ENCODE assay signal across 8 cellular contexts in the genomic region with DNA sequence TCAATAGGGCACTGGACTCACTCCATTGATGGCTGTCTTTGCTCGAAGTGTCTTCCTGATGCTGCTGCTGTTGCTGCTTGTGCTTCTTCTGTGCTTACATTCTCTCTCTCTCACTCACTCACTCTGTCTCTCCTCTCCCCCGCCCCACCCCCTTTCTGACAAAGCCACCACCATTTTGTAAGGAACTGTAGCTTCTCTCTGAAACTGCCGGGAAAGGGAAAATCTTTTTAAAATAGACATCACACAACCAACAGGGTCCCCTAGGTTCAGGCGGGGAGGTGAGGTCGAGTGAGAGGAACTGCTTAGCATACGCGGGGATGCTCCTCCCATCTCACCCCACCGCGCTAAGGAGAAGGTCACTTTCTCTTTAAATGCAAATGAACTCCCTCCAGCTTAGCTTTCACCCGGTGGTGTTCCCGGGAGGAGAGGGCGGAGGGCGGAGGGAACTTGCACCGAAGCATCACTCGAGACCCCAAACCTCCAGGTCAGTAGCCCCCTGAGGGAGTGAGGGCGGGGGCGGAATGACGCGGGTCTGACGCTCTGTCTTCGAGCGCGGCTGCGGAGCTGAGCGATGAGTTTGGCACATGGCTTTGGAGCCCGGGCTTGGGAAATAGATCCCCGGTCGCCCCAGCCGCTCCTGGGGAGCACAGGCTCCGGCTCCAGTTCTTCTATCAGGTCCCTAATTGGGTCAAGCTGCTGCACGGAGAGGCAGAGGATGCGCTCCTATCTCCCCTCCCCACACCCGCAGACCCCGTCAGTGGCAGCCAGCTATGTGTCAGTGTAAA. TPM values are rescaled to one million over a fixed set of nuclear protein-coding genes. Genes with fewer than 3 reads are reported as not detected.
DNase-seq lines count a peak whose midpoint lies in the region; ATAC-seq and TF ChIP-seq lines count a peak whose summit lies in the region.

TSS of gene CCDC28B (plus strand) at position 370 of the 785 bp plus-strand sequence. CDS start 1,341 bp downstream, outside the sequence.

- CTCF ChIA-PET in RWPE1 (lab: Yijun Ruan, JAX), result no interaction called here

- no peaks in the 10 kb centered on the region for H3K9me3 Mint-ChIP-seq in IgD-negative memory B cell
- H3K9me3 Mint-ChIP-seq in natural killer cell treated with Interleukin-12 subunit alpha and Interleukin-12 subunit beta and Interleukin-15 and Interleukin-18, amount 100 ng/mL, for 72 hours, result no peaks in the 10 kb centered on the region

- H3K4me3 ChIP-seq in fibroblast of villous mesenchyme (ENCODE audit: low read depth, low read length) (peak within 1 kb of the TSS; percentile 86), suprapubic skin (peak within 1 kb of the TSS; percentile 57)

- TF ChIP-seq POLR2A in suprapubic skin (IDR thresholded peaks at IDR 0.05), result peak in 1 of 2 donors; percentile 38

- TF ChIP-seq CTCF in RWPE1 (conservative IDR thresholded peaks at IDR 0.05; ENCODE audit: low read depth) (no peak), fibroblast of villous mesenchyme (IDR thresholded peaks at IDR 0.05; ENCODE audit: insufficient read depth, low read depth, low read length) (no peak), suprapubic skin (IDR thresholded peaks at IDR 0.05) (no peak)

- H3K27me3 Mint-ChIP-seq in IgD-negative memory B cell, result no peaks in the 10 kb centered on the region
- no peaks in the 10 kb centered on the region for H3K27me3 Mint-ChIP-seq in natural killer cell treated with Interleukin-12 subunit alpha and Interleukin-12 subunit beta and Interleukin-15 and Interleukin-18, amount 100 ng/mL, for 72 hours

- no peak for TF ChIP-seq EP300 in suprapubic skin (IDR thresholded peaks at IDR 0.05)

- peak within 1 kb of the TSS; percentile 91 to 96 (median 93) for H3K27ac Mint-ChIP-seq in IgD-negative memory B cell
- H3K27ac Mint-ChIP-seq in natural killer cell treated with Interleukin-12 subunit alpha and Interleukin-12 subunit beta and Interleukin-15 and Interleukin-18, amount 100 ng/mL, for 72 hours, result peak within 1 kb of the TSS; percentile 92 to 94

- H3K4me1 Mint-ChIP-seq in IgD-negative memory B cell, result peaks cover 24 to 29% (median 25%) of the 10 kb centered on the region in 3 donors
- H3K4me1 Mint-ChIP-seq in natural killer cell treated with Interleukin-12 subunit alpha and Interleukin-12 subunit beta and Interleukin-15 and Interleukin-18, amount 100 ng/mL, for 72 hours (ENCODE audit: low read depth in 2 of 2), result peaks cover 39 to 45% of the 10 kb centered on the region in 2 donors

- WGBS in suprapubic skin, result 2% methylated on average over 21 of the region's 34 CpGs

- H3K27ac ChIP-seq in RWPE1, result peak within 1 kb of the TSS; percentile 71
- H3K27ac ChIP-seq in suprapubic skin, result peak within 1 kb of the TSS; percentile 71

- ATAC-seq in natural killer cell treated with Interleukin-12 subunit alpha and Interleukin-12 subunit beta and Interleukin-15 and Interleukin-18, amount 100 ng/mL, for 72 hours, result peak; percentile 55 to 67
- no peak for ATAC-seq in GM18873 (IDR thresholded peaks at IDR 0.05; ENCODE audit: low FRiP score, unreplicated experiment)

- H3K36me3 Mint-ChIP-seq in IgD-negative memory B cell, result peaks cover 3% of the 10 kb centered on the region
- peaks cover 10% of the 10 kb centered on the region for H3K36me3 Mint-ChIP-seq in natural killer cell treated with Interleukin-12 subunit alpha and Interleukin-12 subunit beta and Interleukin-15 and Interleukin-18, amount 100 ng/mL, for 72 hours

- no peaks in the 10 kb centered on the region for H3K27me3 ChIP-seq in suprapubic skin

- H3K4me3 Mint-ChIP-seq in IgD-negative memory B cell, result peak within 1 kb of the TSS; percentile 90 to 95 (median 93)
- peak within 1 kb of the TSS; percentile 95 for H3K4me3 Mint-ChIP-seq in natural killer cell treated with Interleukin-12 subunit alpha and Interleukin-12 subunit beta and Interleukin-15 and Interleukin-18, amount 100 ng/mL, for 72 hours

- H3K36me3 ChIP-seq in suprapubic skin, result peaks cover 25% of the 10 kb centered on the region

- peaks cover 44% of the 10 kb centered on the region for H3K4me1 ChIP-seq in suprapubic skin

- DNase-seq in EH (ENCODE audit: low read depth) (peak; percentile 82), RWPE1 (ENCODE audit: low spot score) (peak; percentile 54), activated gamma-delta T cell treated with Interleukin-2 at 50 U/mL for 16 hours (peak; percentile 40), fibroblast of villous mesenchyme (ENCODE audit: low read depth) (peak; percentile 78), suprapubic skin (ENCODE audit: low spot score in 2 of 2) (peak; percentile 81 to 87)
- DNase-seq in natural killer cell treated with Interleukin-12 subunit alpha and Interleukin-12 subunit beta and Interleukin-15 and Interleukin-18, amount 100 ng/mL, for 72 hours (ENCODE audit: low spot score), result peak; percentile 72

- H3K9me3 ChIP-seq in suprapubic skin, result no peaks in the 10 kb centered on the region

- POLR2A ChIA-PET in RWPE1 (lab: Yijun Ruan, JAX; ENCODE audit: low non-redundant PET), result interaction anchor here (0.6 to 0.7 kb wide), 2 partner anchors 10 to 15 kb away, joined by 3 to 5 read pairs; no protein-coding TSS in a partner anchor

RNA-seq across cellular contexts. Expression of gene CCDC28B, which starts in this region (rescaled TPM):
- polyA plus RNA-seq in IgD-negative memory B cell, result 14.0 TPM
- 22.5 and 30.3 TPM in 2 replicates for total RNA-seq in fibroblast of villous mesenchyme
- total RNA-seq in natural killer cell treated with Interleukin-12 subunit alpha and Interleukin-12 subunit beta and Interleukin-15 and Interleukin-18, amount 100 ng/mL, for 72 hours, result 10 to 100 TPM; 12.4 to 13.6 TPM
- total RNA-seq in suprapubic skin, result 1 to 10 TPM in 3 of 4 donors, under 1 TPM in 1; 0.72 to 3.5 (median 2.0) TPM
